ENCODE assay signal across 8 cellular contexts in the genomic region with DNA sequence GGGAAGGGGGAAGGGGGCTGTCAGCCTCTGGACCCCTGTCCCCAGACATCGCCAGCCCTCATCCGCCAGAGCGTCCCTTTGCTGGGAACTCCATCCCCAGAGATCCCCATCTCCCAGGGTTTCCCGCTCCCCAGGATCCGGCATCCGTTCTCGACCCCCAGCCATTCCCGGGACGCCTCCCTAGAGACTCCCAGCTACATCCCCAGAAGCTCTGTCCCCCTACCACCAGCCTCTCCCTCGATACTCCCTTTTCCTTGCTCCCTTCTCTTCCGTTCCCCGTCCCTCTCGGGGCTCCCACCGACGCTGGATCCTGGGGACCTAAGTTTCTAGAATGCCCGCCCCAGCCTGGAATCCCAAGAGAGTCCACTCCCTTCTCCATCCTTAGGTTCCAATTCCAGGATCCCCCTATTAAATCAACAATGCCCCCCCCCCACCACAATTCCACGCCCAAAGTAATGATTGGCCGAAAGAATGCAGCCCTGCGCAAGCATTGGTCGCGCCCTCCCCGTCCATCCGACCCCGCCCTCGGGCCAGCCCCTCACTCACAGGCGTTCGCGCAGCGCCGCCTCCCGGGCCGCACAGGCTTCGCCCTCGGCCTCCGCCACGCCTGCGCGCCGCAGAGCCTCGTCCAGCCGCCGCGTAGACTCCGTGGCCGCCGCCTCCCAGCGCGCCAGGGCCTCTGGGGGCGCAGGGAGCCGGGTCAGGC. TPM values are rescaled to one million over a fixed set of nuclear protein-coding genes. Genes with fewer than 3 reads are reported as not detected.
DNase-seq lines count a peak whose midpoint lies in the region; ATAC-seq and TF ChIP-seq lines count a peak whose summit lies in the region.

No MANE protein-coding gene starts in this region.

- TF ChIP-seq CTCF in GM10266 (IDR thresholded peaks at IDR 0.05; ENCODE audit: control insufficient read depth, insufficient read depth, low read depth, missing control alignments): peak; percentile 96
- peak; percentile 79 for TF ChIP-seq CTCF in left ventricle myocardium inferior (IDR thresholded peaks at IDR 0.05; ENCODE audit: borderline replicate concordance)
- peak; percentile 43 to 94 (median 72) for TF ChIP-seq CTCF in prostate gland (IDR thresholded peaks at IDR 0.05)

- H3K36me3 ChIP-seq in left ventricle myocardium inferior: no peaks in the 10 kb centered on the region
- no peaks in the 10 kb centered on the region for H3K36me3 ChIP-seq in prostate gland

- H3K27me3 ChIP-seq in left ventricle myocardium inferior (ENCODE audit: low read depth): peaks cover 48% of the 10 kb centered on the region
- no peaks in the 10 kb centered on the region for H3K27me3 ChIP-seq in prostate gland (replicated peaks; ENCODE audit: insufficient read depth)

- peak overlapping the region; percentile 56 for H3K27ac Mint-ChIP-seq in activated naive CD8-positive, alpha-beta T cell treated with anti-CD3 and anti-CD28 coated beads, Interleukin-2, amount 50 U/mL, for 24 hours

- H3K27ac ChIP-seq in left ventricle myocardium inferior (replicated peaks) (peak overlapping the region; percentile 30), prostate gland (no peak overlapping the region)

- peak; percentile 12 for TF ChIP-seq POLR2A in prostate gland (IDR thresholded peaks at IDR 0.05)

- peak; percentile 99 for DNase-seq in GM10266 (ENCODE audit: extremely low spot score)
- peak; percentile 82 for DNase-seq in NCI-H1092 (lab: John Stamatoyannopoulos, UW)
- peak; percentile 38 to 84 for DNase-seq in SW 1271 (lab: John Stamatoyannopoulos, UW)
- DNase-seq in activated naive CD8-positive, alpha-beta T cell treated with anti-CD3 and anti-CD28 coated beads, Interleukin-2, amount 50 U/mL, for 24 hours: peak; percentile 95
- DNase-seq in left ventricle myocardium inferior: peak; percentile 89
- peak; percentile 85 for DNase-seq in prostate gland (ENCODE audit: low spot score)
- peak; percentile 91 for DNase-seq in ureter (ENCODE audit: low spot score)

- H3K9me3 Mint-ChIP-seq in activated naive CD8-positive, alpha-beta T cell treated with anti-CD3 and anti-CD28 coated beads, Interleukin-2, amount 50 U/mL, for 24 hours: no peaks in the 10 kb centered on the region

- H3K9me3 ChIP-seq in left ventricle myocardium inferior (replicated peaks) (peaks cover 12% of the 10 kb centered on the region), prostate gland (no peaks in the 10 kb centered on the region)

- peak overlapping the region; percentile 64 for H3K4me3 ChIP-seq in left ventricle myocardium inferior
- H3K4me3 ChIP-seq in prostate gland: peak overlapping the region; percentile 28 to 29

- H3K4me3 Mint-ChIP-seq in activated naive CD8-positive, alpha-beta T cell treated with anti-CD3 and anti-CD28 coated beads, Interleukin-2, amount 50 U/mL, for 24 hours: peak overlapping the region; percentile 81

- ATAC-seq in HG02571 (IDR thresholded peaks at IDR 0.05; ENCODE audit: unreplicated experiment): peak; percentile 87
- ATAC-seq in activated naive CD8-positive, alpha-beta T cell treated with anti-CD3 and anti-CD28 coated beads, Interleukin-2, amount 50 U/mL, for 24 hours: peak; percentile 97

- H3K4me1 Mint-ChIP-seq in activated naive CD8-positive, alpha-beta T cell treated with anti-CD3 and anti-CD28 coated beads, Interleukin-2, amount 50 U/mL, for 24 hours: peaks cover 27% of the 10 kb centered on the region

- 1% methylated on average over 48 of the region's 50 CpGs for WGBS in prostate gland

- peaks cover 3% of the 10 kb centered on the region for H3K27me3 Mint-ChIP-seq in activated naive CD8-positive, alpha-beta T cell treated with anti-CD3 and anti-CD28 coated beads, Interleukin-2, amount 50 U/mL, for 24 hours

- intact Hi-C loops in left ventricle myocardium inferior (cut with micrococcal nuclease) (no loop called here), prostate gland (cut with DNase I) (no loop called here)

- H3K36me3 Mint-ChIP-seq in activated naive CD8-positive, alpha-beta T cell treated with anti-CD3 and anti-CD28 coated beads, Interleukin-2, amount 50 U/mL, for 24 hours (ENCODE audit: low read depth): no peaks in the 10 kb centered on the region

- peaks cover 35% of the 10 kb centered on the region for H3K4me1 ChIP-seq in left ventricle myocardium inferior
- H3K4me1 ChIP-seq in prostate gland (replicated peaks): peaks cover 3% of the 10 kb centered on the region

RNA-seq across cellular contexts. Expression of gene CCDC194, which starts 3.2 kb away (rescaled TPM):
- not detected for total RNA-seq in left ventricle myocardium inferior
- not detected for total RNA-seq in prostate gland
- 0.86 TPM for total RNA-seq in ureter

RNA-seq across cellular contexts. Expression of gene PLVAP, which starts 13.7 kb away (rescaled TPM):
- total RNA-seq in left ventricle myocardium inferior (36.9 TPM), prostate gland (10 to 100 TPM; 33.5 to 35.4 TPM), ureter (159 TPM)

RNA-seq across cellular contexts. Expression of gene BST2, which starts 14.6 kb away (rescaled TPM):
- total RNA-seq in left ventricle myocardium inferior (42.2 TPM), prostate gland (10 to 100 TPM; 32.7 to 75.3 TPM), ureter (45.8 TPM)

RNA-seq across cellular contexts. Expression of gene MVB12A, which starts 29.0 kb away (rescaled TPM):
- total RNA-seq in left ventricle myocardium inferior (19.6 TPM), prostate gland (10 to 100 TPM; 71.2 to 75.7 TPM), ureter (33.0 TPM)

RNA-seq across cellular contexts. Expression of gene GTPBP3, which starts 53.5 kb away (rescaled TPM):
- 10.8 TPM for total RNA-seq in left ventricle myocardium inferior
- total RNA-seq in prostate gland: 10 to 100 TPM; 42.4 to 67.0 TPM
- 30.3 TPM for total RNA-seq in ureter
